In the genomic region with DNA sequence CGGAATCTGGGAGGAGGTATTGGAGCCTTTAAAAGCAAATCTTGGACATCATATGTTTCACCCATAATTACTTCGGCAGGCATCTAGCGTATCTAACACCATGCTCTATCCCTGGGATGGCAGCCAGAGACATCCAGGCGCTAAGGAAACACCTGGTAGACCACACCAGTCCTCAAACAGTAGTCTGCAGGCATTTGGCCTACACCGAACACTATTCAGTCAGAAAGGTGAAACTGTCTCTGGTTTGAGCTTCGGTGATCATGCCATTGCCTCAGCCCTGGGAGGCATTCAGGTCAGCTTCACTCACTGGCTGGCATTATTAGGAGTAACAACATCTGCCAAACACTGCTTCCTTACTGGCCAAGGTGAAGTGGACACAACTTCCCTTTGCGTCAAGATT, we compare ENCODE assay signal across 26 cellular contexts. TPM values are rescaled to one million over a fixed set of nuclear protein-coding genes. Genes with fewer than 3 reads are reported as not detected.
"Had no signal": no experiment of that assay in that cellular context is flagged by ENCODE, and none has a peak within 500 bp of the region (broad histone marks: within the 10 kb centered on the region; RNA-seq: fewer than 3 reads in every experiment).

No MANE protein-coding gene starts in this region.

- H3K27me3 ChIP-seq: breast epithelium, MG63 had no signal

- H3K9me3 Mint-ChIP-seq: activated naive CD4-positive, alpha-beta T cell treated with anti-CD3 and anti-CD28 coated beads, Interleukin-2, amount 50 U/mL, for 24 hours; activated T-helper 17 cell treated with anti-CD3 and anti-CD28 coated beads, Interleukin-2, amount 50 U/mL, for 72 hours; IgD-negative memory B cell; T-helper 1 cell treated with Interleukin-12 subunit alpha and Interleukin-12 subunit beta and Interleukin-4 antibody, amounts not matched to agents 30 μg/mL and 1 μg/mL, for 36 hours had no signal

- H3K4me3 ChIP-seq: breast epithelium, MG63 had no signal

- H3K27me3 Mint-ChIP-seq: activated naive CD4-positive, alpha-beta T cell treated with anti-CD3 and anti-CD28 coated beads, Interleukin-2, amount 50 U/mL, for 24 hours; activated T-helper 17 cell treated with anti-CD3 and anti-CD28 coated beads, Interleukin-2, amount 50 U/mL, for 72 hours; IgD-negative memory B cell had no signal

- H3K4me3 Mint-ChIP-seq: activated CD8-positive, alpha-beta T cell treated with anti-CD3 and anti-CD28 coated beads, Interleukin-2, amount 10 ng/mL, durations not matched to agents 7 days and 5 days; activated naive CD4-positive, alpha-beta T cell treated with anti-CD3 and anti-CD28 coated beads, Interleukin-2, amount 50 U/mL, for 24 hours; activated T-helper 17 cell treated with anti-CD3 and anti-CD28 coated beads, Interleukin-2, amount 50 U/mL, for 72 hours; T-helper 1 cell treated with Interleukin-12 subunit alpha and Interleukin-12 subunit beta and Interleukin-4 antibody, amounts not matched to agents 30 μg/mL and 1 μg/mL, for 36 hours had no signal

- H3K9me3 ChIP-seq: breast epithelium, MG63 had no signal

- DNase-seq: activated CD4-positive, alpha-beta T cell treated with anti-CD3 and anti-CD28 coated beads for 4 hours; activated CD4-positive, alpha-beta T cell treated with anti-CD3 and anti-CD28 coated beads, Interleukin-2, amount 50 U/mL, for 4 hours; activated CD8-positive, alpha-beta T cell treated with anti-CD3 and anti-CD28 coated beads, Interleukin-2, amount 10 ng/mL, durations not matched to agents 7 days and 5 days; activated T-cell treated with anti-CD3 and anti-CD28 coated beads, Interleukin-2, amount 50 U/mL, for 48 hours; caudate nucleus; MG63; MV-4-11; NCI-H1092 treated with DMSO at 0.1 percent for 48 hours; NCI-H1417 treated with DMSO at 0.1 percent for 48 hours; NCI-H1694; NCI-H2029; NCI-H345; NCI-H510A; NCI-H526 treated with DMSO at 0.1 percent for 48 hours; NCI-H82; PC-3; SHP77 treated with DMSO at 0.1 percent for 48 hours had no signal

- H3K4me2 ChIP-seq: KMS-11 had no signal

- H3K9ac ChIP-seq: KMS-11 had no signal

- H3K27ac ChIP-seq: breast epithelium, KMS-11 had no signal

- H3K4me1 ChIP-seq: breast epithelium had no signal

- ATAC-seq: activated CD4-positive, CD25-positive, alpha-beta regulatory T cell treated with anti-CD3 and anti-CD28 coated beads, Interleukin-2, amount 50 U/mL, for 24 hours; activated CD8-positive, alpha-beta T cell treated with anti-CD3 and anti-CD28 coated beads, Interleukin-2, amount 10 ng/mL, durations not matched to agents 7 days and 5 days; activated T-helper 17 cell treated with anti-CD3 and anti-CD28 coated beads, Interleukin-2, amount 50 U/mL, for 72 hours; PC-3 had no signal

- H3K36me3 ChIP-seq: breast epithelium, MG63 had no signal

- H3K27ac Mint-ChIP-seq: activated CD8-positive, alpha-beta T cell treated with anti-CD3 and anti-CD28 coated beads, Interleukin-2, amount 10 ng/mL, durations not matched to agents 7 days and 5 days; activated naive CD4-positive, alpha-beta T cell treated with anti-CD3 and anti-CD28 coated beads, Interleukin-2, amount 50 U/mL, for 24 hours; activated T-helper 17 cell treated with anti-CD3 and anti-CD28 coated beads, Interleukin-2, amount 50 U/mL, for 72 hours; IgD-negative memory B cell; T-helper 1 cell treated with Interleukin-12 subunit alpha and Interleukin-12 subunit beta and Interleukin-4 antibody, amounts not matched to agents 30 μg/mL and 1 μg/mL, for 36 hours had no signal

RNA-seq across cellular contexts. Expression of a gene that starts 31.5 kb away (rescaled TPM):
- total RNA-seq: activated CD8-positive, alpha-beta T cell treated with anti-CD3 and anti-CD28 coated beads, Interleukin-2, amount 10 ng/mL, durations not matched to agents 7 days and 5 days; activated T-helper 17 cell treated with anti-CD3 and anti-CD28 coated beads, Interleukin-2, amount 50 U/mL, for 72 hours; aorta; breast epithelium; PC-3; SK-MEL-5 had no signal
- polyA plus RNA-seq: aorta, IgD-negative memory B cell had no signal
